ENCODE assay signal across 28 cellular contexts in genomic region chr12:27946396-27946795, GRCh38. TPM values are rescaled to one million over a fixed set of nuclear protein-coding genes. Genes with fewer than 3 reads are reported as not detected.
"Had no signal": no experiment of that assay in that cellular context is flagged by ENCODE, and none has a peak within 500 bp of the region (broad histone marks: within the 10 kb centered on the region; RNA-seq: fewer than 3 reads in every experiment).

No MANE protein-coding gene starts in this region.

- DNase-seq: activated B cell treated with CpG ODN at 0.5 μM for 24 hours; activated CD4-positive, alpha-beta T cell treated with anti-CD3 and anti-CD28 coated beads for 1 hour; activated CD4-positive, alpha-beta T cell treated with anti-CD3 and anti-CD28 coated beads, Interleukin-2, amount 50 U/mL, for 48 hours; activated CD8-positive, alpha-beta memory T cell treated with anti-CD3 and anti-CD28 coated beads, Interleukin-2, amount 10 ng/mL, durations not matched to agents 7 days and 5 days; activated gamma-delta T cell; activated naive CD4-positive, alpha-beta T cell treated with anti-CD3 and anti-CD28 coated beads for 36 hours; activated T-cell treated with anti-CD3 and anti-CD28 coated beads, Interleukin-2, amount 50 U/mL, for 48 hours; adrenal gland; aorta; IMR-90; Kasumi-1; KBM-7; NCI-H1048; NCI-H146; NCI-H187 treated with DMSO at 0.1 percent for 48 hours; NCI-H2081 treated with DMSO at 0.1 percent for 48 hours; NCI-H2171; NCI-H2227 treated with DMSO at 0.1 percent for 48 hours; NCI-H510A; NCI-H526 treated with DMSO at 0.1 percent for 48 hours; NK-92 treated with Interleukin-12 subunit alpha and Interleukin-12 subunit beta, amount 100 ng/mL, for 24 hours; Peyer's patch; SHP77 treated with DMSO at 0.1 percent for 48 hours; T-cell; T-helper 2 cell; T1000 had no signal

- H3K4me3 ChIP-seq: adrenal gland, Peyer's patch had no signal

- H3K27ac ChIP-seq: adrenal gland, Peyer's patch had no signal

RNA-seq across cellular contexts. Expression of gene PTHLH, which starts 26.1 kb away (rescaled TPM):
- total RNA-seq: activated B cell treated with CpG ODN at 0.5 μM for 24 hours; activated CD4-positive, alpha-beta T cell treated with anti-CD3 and anti-CD28 coated beads, Interleukin-2, amount 10 ng/mL, durations not matched to agents 24 days and 14 days; activated naive CD4-positive, alpha-beta T cell treated with anti-CD3 and anti-CD28 coated beads for 36 hours; activated T-helper 17 cell treated with anti-CD3 and anti-CD28 coated beads, Interleukin-2, amount 50 U/mL, for 72 hours; Peyer's patch; T-cell had no signal
